ENCODE assay signal across 1 cellular context in genomic region chrX:54639346-54640102, GRCh38.
A peak's percentile ranks its signal among the peaks of the same experiment; 100 is the strongest.
TF ChIP-seq lines count a peak whose summit lies in the region.

No MANE protein-coding gene starts in this region.

TF ChIP-seq in HEK293, 187 proteins besides CTCF, POLR2A, EP300 and RAD21 (continued from another document and continues in another):
- TF ChIP-seq ZNF18 (tag by site-specific recombination; IDR thresholded peaks at IDR 0.05) (peak; percentile 68), PRDM2 (tag by site-specific recombination; IDR thresholded peaks at IDR 0.05; ENCODE audit: borderline replicate concordance) (no peak), ZNF600 (tag by site-specific recombination; IDR thresholded peaks at IDR 0.05) (no peak), IKZF3 (tag by site-specific recombination; IDR thresholded peaks at IDR 0.05) (peak; percentile 60), ELK4 (IDR thresholded peaks at IDR 0.05; ENCODE audit: borderline replicate concordance, low read depth, low read length) (no peak), REST (tag by site-specific recombination; IDR thresholded peaks at IDR 0.05) (peak; percentile 87), ZNF10 (tag by site-specific recombination; IDR thresholded peaks at IDR 0.05) (no peak), ZNF221 (tag by site-specific recombination; IDR thresholded peaks at IDR 0.05; ENCODE audit: borderline replicate concordance) (no peak), ZNF239 (tag by site-specific recombination; IDR thresholded peaks at IDR 0.05) (no peak), ZNF549 (tag by site-specific recombination; IDR thresholded peaks at IDR 0.05) (no peak), ZNF654 (tag by site-specific recombination; IDR thresholded peaks at IDR 0.05; ENCODE audit: low read depth) (no peak), ZNF48 (tag by site-specific recombination; IDR thresholded peaks at IDR 0.05) (no peak), ZNF366 (tag by site-specific recombination; conservative IDR thresholded peaks at IDR 0.05) (peak; percentile 94), MZF1 (tag by site-specific recombination; IDR thresholded peaks at IDR 0.05; ENCODE audit: borderline replicate concordance) (no peak), ATF2 (tag by site-specific recombination; IDR thresholded peaks at IDR 0.05; ENCODE audit: low read depth) (peak; percentile 99), ZNF398 (tag by site-specific recombination; IDR thresholded peaks at IDR 0.05) (no peak), YY2 (tag by site-specific recombination; IDR thresholded peaks at IDR 0.05) (no peak), FEZF1 (tag by site-specific recombination; IDR thresholded peaks at IDR 0.05) (no peak), ZNF585B (tag by site-specific recombination; IDR thresholded peaks at IDR 0.05) (no peak), ZNF626 (tag by site-specific recombination; IDR thresholded peaks at IDR 0.05) (no peak), ZNF23 (tag by site-specific recombination; IDR thresholded peaks at IDR 0.05; ENCODE audit: borderline replicate concordance) (no peak), ZNF302 (tag by site-specific recombination; IDR thresholded peaks at IDR 0.05; ENCODE audit: low read depth) (no peak), ZNF121 (tag by site-specific recombination; IDR thresholded peaks at IDR 0.05) (peak; percentile 81; the same call in 1 of the 2 replicates), ZNF155 (tag by site-specific recombination; IDR thresholded peaks at IDR 0.05) (no peak), ZNF747 (tag by site-specific recombination; IDR thresholded peaks at IDR 0.05) (no peak), ZNF473 (tag by site-specific recombination; IDR thresholded peaks at IDR 0.05) (no peak), SP3 (tag by site-specific recombination; IDR thresholded peaks at IDR 0.05) (peak; percentile 80), ZFP37 (tag by site-specific recombination; IDR thresholded peaks at IDR 0.05) (no peak), ZNF785 (tag by site-specific recombination; IDR thresholded peaks at IDR 0.05) (no peak), ZNF138 (tag by site-specific recombination; IDR thresholded peaks at IDR 0.05; ENCODE audit: borderline replicate concordance) (no peak), ZNF488 (tag by site-specific recombination; IDR thresholded peaks at IDR 0.05) (no peak), ZNF521 (tag by site-specific recombination; IDR thresholded peaks at IDR 0.05) (no peak), KLF8 (tag by site-specific recombination; IDR thresholded peaks at IDR 0.05) (peak; percentile 61), KLF17 (tag by site-specific recombination; IDR thresholded peaks at IDR 0.05) (peak; percentile 46; the same call in 1 of the 2 replicates), ZNF677 (tag by site-specific recombination; IDR thresholded peaks at IDR 0.05) (no peak), ZNF792 (tag by site-specific recombination; IDR thresholded peaks at IDR 0.05) (no peak), KLF9 (tag by site-specific recombination; IDR thresholded peaks at IDR 0.05; ENCODE audit: low read depth) (peak; percentile 62), ZNF548 (tag by site-specific recombination; IDR thresholded peaks at IDR 0.05) (no peak), PRDM6 (tag by site-specific recombination; IDR thresholded peaks at IDR 0.05) (no peak)
